ENCODE assay signal across 1 cellular context in the genomic region with DNA sequence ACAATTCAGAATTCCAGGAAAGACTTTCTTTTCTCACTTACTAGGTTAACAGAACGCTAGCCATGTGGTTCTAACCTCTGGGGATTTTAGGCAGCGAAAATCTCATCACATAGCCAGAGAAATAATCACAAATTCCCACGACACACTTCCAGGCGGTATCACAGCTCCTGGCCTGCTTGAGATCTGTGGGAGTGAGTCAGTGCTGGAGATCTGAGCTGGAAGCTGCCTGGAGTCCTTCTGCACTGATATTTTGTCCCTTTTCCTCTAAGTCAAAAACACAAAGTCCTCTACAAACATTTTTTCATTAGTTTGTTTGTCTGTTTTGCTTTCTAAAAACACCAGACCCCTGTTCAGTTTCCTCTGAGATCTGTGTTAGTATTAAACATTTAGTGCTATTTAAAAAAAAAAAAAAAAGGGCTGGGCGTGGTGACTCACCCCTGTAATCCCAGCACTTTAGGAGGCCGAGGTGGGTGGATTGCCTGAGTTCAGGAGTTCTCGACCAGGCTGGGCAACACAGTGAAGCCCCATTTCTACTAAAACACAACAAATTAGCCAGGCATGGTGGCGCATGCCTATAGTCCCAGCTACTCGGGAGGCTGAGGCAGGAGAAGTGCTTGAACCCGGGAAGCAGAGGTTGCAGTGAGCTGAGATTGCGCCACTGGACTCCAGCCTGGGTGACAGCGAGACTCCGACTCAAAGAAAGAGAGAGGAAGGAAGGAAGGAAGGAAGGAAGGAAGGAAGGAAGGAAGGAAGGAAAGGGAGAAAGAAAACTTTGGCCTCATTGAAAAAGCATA.
TF ChIP-seq lines count a peak whose summit lies in the region.

No MANE protein-coding gene starts in this region.

TF ChIP-seq in HEK293, 187 proteins besides CTCF, POLR2A, EP300 and RAD21 (continued from another document):
- TF ChIP-seq, protein P1, sequence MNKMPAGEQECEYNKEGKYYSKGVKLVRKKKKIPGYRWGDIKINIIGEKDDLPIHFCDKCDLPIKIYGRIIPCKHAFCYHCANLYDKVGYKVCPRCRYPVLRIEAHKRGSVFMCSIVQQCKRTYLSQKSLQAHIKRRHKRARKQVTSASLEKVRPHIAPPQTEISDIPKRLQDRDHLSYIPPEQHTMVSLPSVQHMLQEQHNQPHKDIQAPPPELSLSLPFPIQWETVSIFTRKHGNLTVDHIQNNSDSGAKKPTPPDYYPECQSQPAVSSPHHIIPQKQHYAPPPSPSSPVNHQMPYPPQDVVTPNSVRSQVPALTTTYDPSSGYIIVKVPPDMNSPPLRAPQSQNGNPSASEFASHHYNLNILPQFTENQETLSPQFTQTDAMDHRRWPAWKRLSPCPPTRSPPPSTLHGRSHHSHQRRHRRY (tag by site-specific recombination; IDR thresholded peaks at IDR 0.05), result no peak
- TF ChIP-seq ZFHX2 (tag by site-specific recombination; conservative IDR thresholded peaks at IDR 0.05), result peak; percentile 51
- no peak for TF ChIP-seq ZNF76 (tag by site-specific recombination; IDR thresholded peaks at IDR 0.05; ENCODE audit: borderline replicate concordance, low read depth)
- peak; percentile 87 for TF ChIP-seq ZNF366 (tag by site-specific recombination; conservative IDR thresholded peaks at IDR 0.05)
- 0 out of 2 replicates have a peak, but pooled peaks have one; percentile 15 for TF ChIP-seq ZNF121 (tag by site-specific recombination; IDR thresholded peaks at IDR 0.05)
